8 cellular contexts compared by ENCODE assay signal in genomic region chr10:53839437-53840039, GRCh38.
DNase-seq lines count a peak whose midpoint lies in the region; ATAC-seq and TF ChIP-seq lines count a peak whose summit lies in the region.

No MANE protein-coding gene starts in this region.

- no peak overlapping the region for H2AFZ ChIP-seq in SK-N-SH (ENCODE audit: low read depth)

- no peaks in the 10 kb centered on the region for H3K9me3 ChIP-seq in SK-N-SH
- no peaks in the 10 kb centered on the region for H3K9me3 ChIP-seq in transverse colon
- no peaks in the 10 kb centered on the region for H3K9me3 ChIP-seq in ascending aorta

- TF ChIP-seq RAD21 in SK-N-SH (IDR thresholded peaks at IDR 0.05; ENCODE audit: low read length) = peak; percentile 62

- no peaks in the 10 kb centered on the region for H3K79me2 ChIP-seq in SK-N-SH (ENCODE audit: insufficient read depth)

- no peak overlapping the region for H3K4me2 ChIP-seq in SK-N-SH

- no peaks in the 10 kb centered on the region for H3F3A ChIP-seq in SK-N-SH (replicated peaks; ENCODE audit: insufficient read depth)

- in situ Hi-C loops in transverse colon (cut with MboI; ENCODE audit: low pct_ligation_motif_present in 1 of 4, low pct_unique_long_range_greater_than_20kb in 1 of 4, low sequenced_read_pairs in 3 of 4) = no loop called here

- no peak for TF ChIP-seq POLR2A in transverse colon (IDR thresholded peaks at IDR 0.05)

- ATAC-seq in SK-N-SH treated with all-trans-retinoic acid at 6 μM for 48 hours (no peak), GM21717 (IDR thresholded peaks at IDR 0.05; ENCODE audit: unreplicated experiment) (no peak)

- no peak for TF ChIP-seq EP300 in SK-N-SH (IDR thresholded peaks at IDR 0.05; ENCODE audit: borderline replicate concordance in 1 of 2, low read depth in 1 of 2, low read length in 1 of 2)
- TF ChIP-seq EP300 in transverse colon (IDR thresholded peaks at IDR 0.05; ENCODE audit: low read depth) = no peak

- no peak overlapping the region for H3K4me3 ChIP-seq in SK-N-SH (ENCODE audit: low read depth in 2 of 2, low read length in 1 of 2)
- H3K4me3 ChIP-seq in transverse colon = no peak overlapping the region
- H3K4me3 ChIP-seq in ascending aorta = no peak overlapping the region

- H3K4me1 ChIP-seq in SK-N-SH (ENCODE audit: control insufficient read depth in 1 of 2, insufficient read depth in 2 of 2, low read depth in 1 of 2, low read length in 1 of 2) = peaks cover 0 to 8% of the 10 kb centered on the region in 2 experiments; a peak in 2 of 4 replicates
- peaks cover 0 to 4% (median 0%) of the 10 kb centered on the region in 4 donors for H3K4me1 ChIP-seq in transverse colon
- no peaks in the 10 kb centered on the region for H3K4me1 ChIP-seq in ascending aorta

- H3K36me3 ChIP-seq in SK-N-SH (replicated peaks in 1 of 2; ENCODE audit: control insufficient read depth in 1 of 2, insufficient read depth in 2 of 2, low read length in 1 of 2) (no peaks in the 10 kb centered on the region), transverse colon (no peaks in the 10 kb centered on the region), ascending aorta (no peaks in the 10 kb centered on the region)

- no peak overlapping the region for H3K9ac ChIP-seq in SK-N-SH

- no peaks in the 10 kb centered on the region for H4K20me1 ChIP-seq in SK-N-SH (ENCODE audit: insufficient read depth)

- peak; percentile 66 for TF ChIP-seq CTCF in SK-N-SH (IDR thresholded peaks at IDR 0.05)
- peak; percentile 34 to 52 (median 46) for TF ChIP-seq CTCF in transverse colon (IDR thresholded peaks at IDR 0.05)
- no peak for TF ChIP-seq CTCF in ascending aorta (IDR thresholded peaks at IDR 0.05)

- H3K9me2 ChIP-seq in SK-N-SH = no peaks in the 10 kb centered on the region

- DNase-seq in SK-N-SH = peak; percentile 9
- DNase-seq in RPMI7951 (ENCODE audit: low read depth) = peak; percentile 2
- DNase-seq in fibroblast of peridontal ligament (ENCODE audit: extremely low read depth) = peak; percentile 9
- DNase-seq in transverse colon = no peak
- DNase-seq in ascending aorta (ENCODE audit: low spot score in 2 of 2) = no peak
- DNase-seq in head of caudate nucleus = no peak

- H3K27ac ChIP-seq in SK-N-SH (ENCODE audit: low read depth in 2 of 2, low read length in 1 of 2) = no peak overlapping the region
- H3K27ac ChIP-seq in transverse colon = no peak overlapping the region
- H3K27ac ChIP-seq in ascending aorta = no peak overlapping the region

- no peaks in the 10 kb centered on the region for H3K27me3 ChIP-seq in SK-N-SH (ENCODE audit: insufficient read depth)
- H3K27me3 ChIP-seq in transverse colon = no peaks in the 10 kb centered on the region
- H3K27me3 ChIP-seq in ascending aorta = no peaks in the 10 kb centered on the region

- CTCF ChIA-PET in SK-N-SH (lab: Yijun Ruan, JAX) = interaction anchor here (0.7 to 2.4 kb wide), 17 partner anchors 8 to 1792 kb away, joined by 3 to 11 read pairs (median 3); no protein-coding TSS in a partner anchor

- intact Hi-C loops in transverse colon (cut with DNase I; ENCODE audit: low total_unique reads) (no loop called here), ascending aorta (cut with DNase I) (no loop called here), head of caudate nucleus (cut with DNase I) (loop anchor here (5.0 kb wide), 1 partner anchor 563 kb away; no protein-coding TSS in a partner anchor)

- WGBS in SK-N-SH (ENCODE audit: low lambda C conversion rate) = 7% methylated on average over 2 of the region's 2 CpGs
- WGBS in transverse colon (ENCODE audit: low coverage in 1 of 2), 2 donors = 5 to 12% methylated on average over 2 of the region's 2 CpGs

- POLR2A ChIA-PET in SK-N-SH (lab: Yijun Ruan, JAX) = no interaction called here

TF ChIP-seq in SK-N-SH, 30 proteins besides CTCF, POLR2A, EP300 and RAD21:
- no peak for TF ChIP-seq FOXM1 (IDR thresholded peaks at IDR 0.05; ENCODE audit: low read depth)
- TF ChIP-seq IRF3 (IDR thresholded peaks at IDR 0.05; ENCODE audit: low read depth, low read length) = no peak
- no peak for TF ChIP-seq NRF1 (IDR thresholded peaks at IDR 0.05; ENCODE audit: low read depth, low read length)
- no peak for TF ChIP-seq NFIC (IDR thresholded peaks at IDR 0.05; ENCODE audit: borderline replicate concordance)
- no peak for TF ChIP-seq USF2 (IDR thresholded peaks at IDR 0.05; ENCODE audit: borderline replicate concordance, low read depth, low read length)
- no peak for TF ChIP-seq RXRA (IDR thresholded peaks at IDR 0.05; ENCODE audit: borderline replicate concordance, low read depth)
- TF ChIP-seq TCF12 (IDR thresholded peaks at IDR 0.05) = no peak
- TF ChIP-seq MEF2A (IDR thresholded peaks at IDR 0.05; ENCODE audit: borderline replicate concordance, low read depth) = no peak
- TF ChIP-seq TEAD4 (IDR thresholded peaks at IDR 0.05; ENCODE audit: borderline replicate concordance, insufficient read depth) = no peak

TF ChIP-seq in SK-N-SH treated with all-trans-retinoic acid at 6 μM for 48 hours, 23 proteins besides CTCF, POLR2A, EP300 and RAD21:
- TF ChIP-seq ZFP30 (CRISPR knock-in tag; IDR thresholded peaks at IDR 0.05) = no peak
- TF ChIP-seq, protein P1, sequence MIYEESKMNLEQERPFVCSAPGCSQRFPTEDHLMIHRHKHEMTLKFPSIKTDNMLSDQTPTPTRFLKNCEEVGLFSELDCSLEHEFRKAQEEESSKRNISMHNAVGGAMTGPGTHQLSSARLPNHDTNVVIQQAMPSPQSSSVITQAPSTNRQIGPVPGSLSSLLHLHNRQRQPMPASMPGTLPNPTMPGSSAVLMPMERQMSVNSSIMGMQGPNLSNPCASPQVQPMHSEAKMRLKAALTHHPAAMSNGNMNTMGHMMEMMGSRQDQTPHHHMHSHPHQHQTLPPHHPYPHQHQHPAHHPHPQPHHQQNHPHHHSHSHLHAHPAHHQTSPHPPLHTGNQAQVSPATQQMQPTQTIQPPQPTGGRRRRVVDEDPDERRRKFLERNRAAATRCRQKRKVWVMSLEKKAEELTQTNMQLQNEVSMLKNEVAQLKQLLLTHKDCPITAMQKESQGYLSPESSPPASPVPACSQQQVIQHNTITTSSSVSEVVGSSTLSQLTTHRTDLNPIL (CRISPR knock-in tag; IDR thresholded peaks at IDR 0.05; ENCODE audit: low read depth) = no peak
- TF ChIP-seq PPARA (CRISPR knock-in tag; IDR thresholded peaks at IDR 0.05; ENCODE audit: borderline replicate concordance) = no peak
- no peak for TF ChIP-seq BACH2 (CRISPR knock-in tag; IDR thresholded peaks at IDR 0.05; ENCODE audit: borderline replicate concordance)
- no peak for TF ChIP-seq ESRRG (CRISPR knock-in tag; IDR thresholded peaks at IDR 0.05)
- TF ChIP-seq GLIS3 (CRISPR knock-in tag; IDR thresholded peaks at IDR 0.05) = no peak

Comparison
In these comparisons a context has a peak if more than half of its experiments do, and no peak if none do; other contexts are left out.
1. DNase-seq: peak in SK-N-SH (single experiment), RPMI7951 (single experiment) and fibroblast of peridontal ligament (single experiment); none in transverse colon (single experiment), ascending aorta (0 of 2) and head of caudate nucleus (0 of 42).
2. CTCF ChIP-seq: peak in SK-N-SH (single experiment) and transverse colon (5 of 5); none in ascending aorta (0 of 3).